ENCODE assay signal across 19 cellular contexts in genomic region chr11:27401280-27401679, GRCh38. TPM values are rescaled to one million over a fixed set of nuclear protein-coding genes. Genes with fewer than 3 reads are reported as not detected.
DNase-seq lines count a peak whose midpoint lies in the region; ATAC-seq and TF ChIP-seq lines count a peak whose summit lies in the region.
"Had no signal": no experiment of that assay in that cellular context is flagged by ENCODE, and none has a peak within 500 bp of the region (broad histone marks: within the 10 kb centered on the region; RNA-seq: fewer than 3 reads in every experiment).

No MANE protein-coding gene starts in this region.

- CTCF ChIA-PET in MCF 10A (lab: Yijun Ruan, JAX), result interaction anchor here (0.7 to 1.7 kb wide), 3 partner anchors 17 to 217 kb away, joined by 3 to 5 read pairs (median 4); partner anchors contain the start of gene LGR4
- CTCF ChIA-PET in mammary epithelial cell (lab: Charles Lee; ENCODE audit: low non-redundant PET), result no interaction called here

- peaks cover 29% of the 10 kb centered on the region for H3K4me1 Mint-ChIP-seq in MCF 10A (ENCODE audit: insufficient read depth, unreplicated experiment)
- H3K4me1 Mint-ChIP-seq: CD4-positive, CD25-positive, alpha-beta regulatory T cell had no signal

- no peaks in the 10 kb centered on the region for H3K27me3 Mint-ChIP-seq in MCF 10A (ENCODE audit: insufficient read depth, unreplicated experiment)

- H3K4me3 Mint-ChIP-seq in MCF 10A (ENCODE audit: unreplicated experiment), result no peak overlapping the region
- H3K4me3 Mint-ChIP-seq: CD4-positive, CD25-positive, alpha-beta regulatory T cell had no signal

- H3K4me3 ChIP-seq in mammary epithelial cell (replicated peaks in 1 of 3; ENCODE audit: insufficient read depth in 1 of 3, low read depth in 2 of 3, low read length in 3 of 3) (no peak overlapping the region), colonic mucosa (no peak overlapping the region)

- WGBS in mammary epithelial cell (ENCODE audit: low coverage, missing lambda C conversion rate), result 81% methylated on average over 4 of the region's 4 CpGs

- no peak overlapping the region for H2AFZ ChIP-seq in mammary epithelial cell (ENCODE audit: low read depth, low read length)

- peak; percentile 49 for ATAC-seq in left colon
- ATAC-seq in GM19023 (IDR thresholded peaks at IDR 0.05; ENCODE audit: unreplicated experiment), result no peak

- BruUV-seq in MCF 10A (replicated peaks; lab: Mats Ljungman, UMichigan) (no TSS peak), mammary epithelial cell (replicated peaks; lab: Mats Ljungman, UMichigan) (no TSS peak)

- H3K9me3 Mint-ChIP-seq in MCF 10A (ENCODE audit: unreplicated experiment), result no peaks in the 10 kb centered on the region
- H3K9me3 Mint-ChIP-seq: CD4-positive, CD25-positive, alpha-beta regulatory T cell had no signal

- H3K27ac ChIP-seq in mammary epithelial cell (ENCODE audit: insufficient read depth, low read depth, low read length) (no peak overlapping the region), colonic mucosa (peak overlapping the region; percentile 50)
- H3K27ac ChIP-seq: HL-60 had no signal

- POLR2A ChIA-PET in MCF 10A (lab: Yijun Ruan, JAX), result interaction anchor here (0.7 to 1.9 kb wide), 9 partner anchors 11 to 85 kb away, joined by 3 to 6 read pairs (median 3); no protein-coding TSS in a partner anchor

- no peak overlapping the region for H3K9ac ChIP-seq in mammary epithelial cell (ENCODE audit: insufficient read depth, low read length)
- H3K9ac ChIP-seq in colonic mucosa (ENCODE audit: low read depth in 2 of 2, low read length in 2 of 2), result peak overlapping the region in 1 of 2 donors; percentile 9

- H3K27me3 ChIP-seq in mammary epithelial cell (ENCODE audit: insufficient read depth, low read length) (no peaks in the 10 kb centered on the region), colonic mucosa (no peaks in the 10 kb centered on the region)

- dilution Hi-C loops in mammary epithelial cell (cut with HindIII; ENCODE audit: low sequenced_read_pairs), result no loop called here

- H3K36me3 ChIP-seq in mammary epithelial cell (ENCODE audit: insufficient read depth, low read length) (no peaks in the 10 kb centered on the region), colonic mucosa (no peaks in the 10 kb centered on the region)

- TF ChIP-seq CTCF in MCF 10A (IDR thresholded peaks at IDR 0.05; ENCODE audit: unreplicated experiment) (no peak), mammary epithelial cell (conservative IDR thresholded peaks at IDR 0.05 in 1 of 2, IDR thresholded peaks at IDR 0.05 in 1 of 2; ENCODE audit: extremely low read depth in 1 of 2, insufficient read depth in 1 of 2, low read depth in 1 of 2, low read length in 2 of 2) (no peak), colonic mucosa (IDR thresholded peaks at IDR 0.05) (no peak)

- peaks cover 12% of the 10 kb centered on the region for H3K4me1 ChIP-seq in mammary epithelial cell (ENCODE audit: insufficient read depth, low read length)
- H3K4me1 ChIP-seq in colonic mucosa, result peaks cover 22% of the 10 kb centered on the region

- H3K27ac Mint-ChIP-seq in MCF 10A (ENCODE audit: low read depth, unreplicated experiment), result peak overlapping the region; percentile 83
- H3K27ac Mint-ChIP-seq: CD4-positive, CD25-positive, alpha-beta regulatory T cell had no signal

- intact Hi-C loops in MCF 10A (cut with micrococcal nuclease), result loop anchor here (5.0 kb wide), 1 partner anchor 66 kb away; no protein-coding TSS in a partner anchor
- intact Hi-C loops in mammary epithelial cell (cut with micrococcal nuclease), result no loop called here
- intact Hi-C loops in colonic mucosa (cut with DNase I), result no loop called here
- intact Hi-C loops in left colon (cut with DNase I, micrococcal nuclease), result no loop called here

- peak; percentile 28 for DNase-seq in MCF 10A (ENCODE audit: unreplicated experiment)
- no peak for DNase-seq in mammary epithelial cell
- DNase-seq in colonic mucosa, result no peak
- DNase-seq in left colon, result no peak
- no peak for DNase-seq in cerebellum (ENCODE audit: low spot score)
- DNase-seq in middle frontal gyrus (ENCODE audit: extremely low spot score, low spot score), result no peak
- DNase-seq in dermis blood vessel endothelial cell, result no peak
- DNase-seq: 8988T; CD4-positive, CD25-positive, alpha-beta regulatory T cell; EL; H7; KG1; MM.1S; NCI-H1105; NCI-H1694 treated with DMSO at 0.1 percent for 48 hours; NCI-H446; SHP77 treated with DMSO at 0.1 percent for 48 hours had no signal

- H3K9me3 ChIP-seq in mammary epithelial cell (replicated peaks; ENCODE audit: insufficient read depth, low read length) (no peaks in the 10 kb centered on the region), colonic mucosa (no peaks in the 10 kb centered on the region)

- in situ Hi-C loops in mammary epithelial cell (cut with MboI; ENCODE audit: low sequenced_read_pairs in 2 of 2), result no loop called here

- H3K36me3 Mint-ChIP-seq in MCF 10A (ENCODE audit: insufficient read depth, unreplicated experiment), result no peaks in the 10 kb centered on the region
- H3K36me3 Mint-ChIP-seq: CD4-positive, CD25-positive, alpha-beta regulatory T cell had no signal

- H3K79me2 ChIP-seq in mammary epithelial cell (ENCODE audit: insufficient read depth, low read length), result peaks cover 52% of the 10 kb centered on the region

- H3K4me2 ChIP-seq in mammary epithelial cell (ENCODE audit: insufficient read depth, low read depth, low read length), result no peak overlapping the region

- H4K20me1 ChIP-seq in mammary epithelial cell (ENCODE audit: insufficient read depth, low read length), result no peaks in the 10 kb centered on the region

RNA-seq across cellular contexts. Expression of gene CCDC34, which starts 38.3 kb away (rescaled TPM):
- total RNA-seq in MCF 10A (2022) (9.0 and 11.1 TPM in 2 replicates), mammary epithelial cell (10 to 100 TPM in 1 of 2 donors, 1 to 10 TPM in 1; 2.5 to 10.4 TPM), colonic mucosa (10 to 100 TPM; 10.2 to 25.6 TPM), left colon (1 to 10 TPM; 7.7 to 9.2 TPM), cerebellum (12.5 TPM), dermis blood vessel endothelial cell (4.1 and 4.3 TPM in 2 replicates)
- polyA plus RNA-seq in mammary epithelial cell, result 5.9 TPM
- 1.5 TPM for polyA minus RNA-seq in mammary epithelial cell
